Comparison of ENCODE assay signal across 13 cellular contexts in genomic region chr18:4125246-4125938, GRCh38.
DNase-seq lines count a peak whose midpoint lies in the region; ATAC-seq and TF ChIP-seq lines count a peak whose summit lies in the region.
"Had no signal": no experiment of that assay in that cellular context is flagged by ENCODE, and none has a peak within 500 bp of the region (broad histone marks: within the 10 kb centered on the region; RNA-seq: fewer than 3 reads in every experiment).

No MANE protein-coding gene starts in this region.

- H3K36me3 ChIP-seq in iPS-18a (ENCODE audit: control insufficient read depth, low read depth, low read length) = no peaks in the 10 kb centered on the region

- H3K4me1 Mint-ChIP-seq in stimulated activated naive CD8-positive, alpha-beta T cell treated with anti-CD3 and anti-CD28 coated beads, Interleukin-15, amount 100 ng/mL, for 72 hours = no peaks in the 10 kb centered on the region
- H3K4me1 Mint-ChIP-seq in WTC11 (peaks cover 91% of the 10 kb centered on the region), Calu3 (ENCODE audit: low read depth, unreplicated experiment) (peaks cover 4% of the 10 kb centered on the region)

- H3K27me3 ChIP-seq in iPS-18a (ENCODE audit: control insufficient read depth, insufficient read depth, low read length) = no peaks in the 10 kb centered on the region

- POLR2A ChIA-PET in WTC11 (lab: Charles Lee) = no interaction called here

- peak overlapping the region; percentile 28 for H3K27ac ChIP-seq in iPS-18a (ENCODE audit: low read length)

- no peak overlapping the region for H3K27ac Mint-ChIP-seq in stimulated activated naive CD8-positive, alpha-beta T cell treated with anti-CD3 and anti-CD28 coated beads, Interleukin-15, amount 100 ng/mL, for 72 hours
- H3K27ac Mint-ChIP-seq in WTC11 (peak overlapping the region; percentile 98), Calu3 (ENCODE audit: unreplicated experiment) (no peak overlapping the region)
- H3K27ac Mint-ChIP-seq: stimulated activated naive CD8-positive, alpha-beta T cell treated with anti-CD3 and anti-CD28 coated beads, Interleukin-15, Interleukin-2, amounts not matched to agents 100 ng/mL and 50 ng/mL, for 24 hours had no signal

- no peak overlapping the region for H3K4me3 Mint-ChIP-seq in stimulated activated naive CD8-positive, alpha-beta T cell treated with anti-CD3 and anti-CD28 coated beads, Interleukin-15, amount 100 ng/mL, for 72 hours
- H3K4me3 Mint-ChIP-seq in WTC11 (no peak overlapping the region), Calu3 (ENCODE audit: low read depth, unreplicated experiment) (no peak overlapping the region)
- H3K4me3 Mint-ChIP-seq: stimulated activated naive CD8-positive, alpha-beta T cell treated with anti-CD3 and anti-CD28 coated beads, Interleukin-15, Interleukin-2, amounts not matched to agents 100 ng/mL and 50 ng/mL, for 24 hours had no signal

- peaks cover 63% of the 10 kb centered on the region for H3K4me1 ChIP-seq in iPS-18a (ENCODE audit: control insufficient read depth, low read depth, low read length)

- H3K36me3 Mint-ChIP-seq in WTC11 (no peaks in the 10 kb centered on the region), Calu3 (ENCODE audit: insufficient read depth, unreplicated experiment) (no peaks in the 10 kb centered on the region)

- intact Hi-C loops in Calu3 (cut with micrococcal nuclease; ENCODE audit: unreplicated experiment) = no loop called here

- no peaks in the 10 kb centered on the region for H3K27me3 Mint-ChIP-seq in stimulated activated naive CD8-positive, alpha-beta T cell treated with anti-CD3 and anti-CD28 coated beads, Interleukin-15, amount 100 ng/mL, for 72 hours
- no peaks in the 10 kb centered on the region for H3K27me3 Mint-ChIP-seq in WTC11 (ENCODE audit: low read depth)
- no peaks in the 10 kb centered on the region for H3K27me3 Mint-ChIP-seq in Calu3 (ENCODE audit: unreplicated experiment)
- H3K27me3 Mint-ChIP-seq: stimulated activated naive CD8-positive, alpha-beta T cell treated with anti-CD3 and anti-CD28 coated beads, Interleukin-15, Interleukin-2, amounts not matched to agents 100 ng/mL and 50 ng/mL, for 24 hours had no signal

- no peak for DNase-seq in stimulated activated naive CD8-positive, alpha-beta T cell treated with anti-CD3 and anti-CD28 coated beads, Interleukin-15, amount 100 ng/mL, for 72 hours
- DNase-seq in stimulated activated naive CD8-positive, alpha-beta T cell treated with anti-CD3 and anti-CD28 coated beads, Interleukin-15, Interleukin-2, amounts not matched to agents 100 U/mL and 50 U/mL, for 24 hours = no peak
- DNase-seq in WTC11 (ENCODE audit: low spot score) (no peak), Calu3 (no peak)
- DNase-seq: activated CD4-positive, alpha-beta T cell treated with anti-CD3 and anti-CD28 coated beads, Interleukin-2, amount 50 U/mL, for 4 hours; left colon; NCI-H510A; stimulated activated CD4-positive, alpha-beta T cell treated with anti-CD3 and anti-CD28 coated beads, Interleukin-2, amount 100 ng/mL, for 24 hours had no signal

- no peak for TF ChIP-seq CTCF in WTC11 (IDR thresholded peaks at IDR 0.05)
- no peak for TF ChIP-seq CTCF in Calu3 (IDR thresholded peaks at IDR 0.05; ENCODE audit: unreplicated experiment)

- H3K9me3 Mint-ChIP-seq in stimulated activated naive CD8-positive, alpha-beta T cell treated with anti-CD3 and anti-CD28 coated beads, Interleukin-15, amount 100 ng/mL, for 72 hours = no peaks in the 10 kb centered on the region
- H3K9me3 Mint-ChIP-seq in WTC11 = no peaks in the 10 kb centered on the region
- H3K9me3 Mint-ChIP-seq in Calu3 (ENCODE audit: low read depth, unreplicated experiment) = no peaks in the 10 kb centered on the region
- H3K9me3 Mint-ChIP-seq: stimulated activated naive CD8-positive, alpha-beta T cell treated with anti-CD3 and anti-CD28 coated beads, Interleukin-15, Interleukin-2, amounts not matched to agents 100 ng/mL and 50 ng/mL, for 24 hours had no signal

- no peaks in the 10 kb centered on the region for H3K9me3 ChIP-seq in iPS-18a (ENCODE audit: control insufficient read depth, low read depth, low read length)

- no peak overlapping the region for H3K4me3 ChIP-seq in iPS-18a (ENCODE audit: low read length)

- ATAC-seq in stimulated activated naive CD8-positive, alpha-beta T cell treated with anti-CD3 and anti-CD28 coated beads, Interleukin-15, amount 100 ng/mL, for 72 hours = peak; percentile 20
- no peak for ATAC-seq in stimulated activated naive CD8-positive, alpha-beta T cell treated with anti-CD3 and anti-CD28 coated beads, Interleukin-15, Interleukin-2, amounts not matched to agents 100 U/mL and 50 U/mL, for 24 hours
- ATAC-seq in WTC11 (peak; percentile 73), GM19324 (IDR thresholded peaks at IDR 0.05; ENCODE audit: low FRiP score, unreplicated experiment) (no peak), SK-N-SH treated with all-trans-retinoic acid at 6 μM for 48 hours (no peak), GM19328 (IDR thresholded peaks at IDR 0.05; ENCODE audit: unreplicated experiment) (no peak)
- ATAC-seq: left colon had no signal

- BruUV-seq in Calu3 (replicated peaks; lab: Mats Ljungman, UMichigan) = no TSS peak

- peak overlapping the region; percentile 29 for H3K9ac ChIP-seq in iPS-18a (ENCODE audit: low read length)

- CTCF ChIA-PET in WTC11 (lab: Charles Lee) = interaction anchor here (1.0 to 2.4 kb wide), 3 partner anchors 9 to 57 kb away, joined by 3 to 9 read pairs (median 5); no protein-coding TSS in a partner anchor
- CTCF ChIA-PET in Calu3 (lab: Charles Lee) = interaction anchor here (0.5 kb wide), 1 partner anchor 576 kb away, joined by 3 read pairs; no protein-coding TSS in a partner anchor

TF ChIP-seq in WTC11, 78 proteins besides CTCF, POLR2A, EP300 and RAD21 (continues in another document):
- TF ChIP-seq FOXP4 (CRISPR knock-in tag; IDR thresholded peaks at IDR 0.05) (peak; percentile 72; the same call in 1 of the 2 replicates), FOXK1 (CRISPR knock-in tag; IDR thresholded peaks at IDR 0.05) (0 out of 2 replicates have a peak, but pooled peaks have one; percentile 24)

TF ChIP-seq in SK-N-SH treated with all-trans-retinoic acid at 6 μM for 48 hours, 23 proteins besides CTCF, POLR2A, EP300 and RAD21:
- TF ChIP-seq PPARA (CRISPR knock-in tag; IDR thresholded peaks at IDR 0.05; ENCODE audit: borderline replicate concordance) (no peak), CREB5 (CRISPR knock-in tag; IDR thresholded peaks at IDR 0.05; ENCODE audit: low read depth) (no peak), ZFP30 (CRISPR knock-in tag; IDR thresholded peaks at IDR 0.05) (no peak), CSDC2 (CRISPR knock-in tag; IDR thresholded peaks at IDR 0.05) (no peak), ZNF8 (CRISPR knock-in tag; IDR thresholded peaks at IDR 0.05) (no peak), OSR1 (CRISPR knock-in tag; IDR thresholded peaks at IDR 0.05) (no peak), ZC3H10 (CRISPR knock-in tag; IDR thresholded peaks at IDR 0.05) (no peak), PATZ1 (CRISPR knock-in tag; IDR thresholded peaks at IDR 0.05; ENCODE audit: borderline replicate concordance) (no peak), TCF4 (CRISPR knock-in tag; IDR thresholded peaks at IDR 0.05; ENCODE audit: borderline replicate concordance) (no peak)

Comparison
In these comparisons a context has a peak if more than half of its experiments do, and no peak if none do; other contexts are left out.
1. ATAC-seq: peak in stimulated activated naive CD8-positive, alpha-beta T cell treated with anti-CD3 and anti-CD28 coated beads, Interleukin-15, amount 100 ng/mL, for 72 hours (single experiment) and WTC11 (single experiment); none in stimulated activated naive CD8-positive, alpha-beta T cell treated with anti-CD3 and anti-CD28 coated beads, Interleukin-15, Interleukin-2, amounts not matched to agents 100 U/mL and 50 U/mL, for 24 hours (single experiment), GM19324 (single experiment), SK-N-SH treated with all-trans-retinoic acid at 6 μM for 48 hours (single experiment) and GM19328 (single experiment).